19 cellular contexts compared by ENCODE assay signal in genomic region chr1:234102591-234102990, GRCh38.
DNase-seq lines count a peak whose midpoint lies in the region; ATAC-seq and TF ChIP-seq lines count a peak whose summit lies in the region.
"Had no signal": no experiment of that assay in that cellular context is flagged by ENCODE, and none has a peak within 500 bp of the region (broad histone marks: within the 10 kb centered on the region; RNA-seq: fewer than 3 reads in every experiment).

No MANE protein-coding gene starts in this region.

- TF ChIP-seq POLR2A in tibial nerve (IDR thresholded peaks at IDR 0.05), result no peak

- H3K4me1 ChIP-seq in hepatocyte (ENCODE audit: insufficient read depth) (no peaks in the 10 kb centered on the region), tibial nerve (peaks cover 0 to 17% (median 0%) of the 10 kb centered on the region in 4 donors)
- H3K4me1 ChIP-seq: neural progenitor cell, psoas muscle, vagina had no signal

- H3K4me3 ChIP-seq in AG10803 (ENCODE audit: low read length) (no peak overlapping the region), hepatocyte (no peak overlapping the region), tibial nerve (no peak overlapping the region)
- H3K4me3 ChIP-seq: K562, neural progenitor cell, psoas muscle, vagina had no signal

- no peaks in the 10 kb centered on the region for H4K20me1 ChIP-seq in hepatocyte (ENCODE audit: insufficient read depth, poor library complexity, severe bottlenecking)

- H3K27ac ChIP-seq in hepatocyte (no peak overlapping the region), tibial nerve (no peak overlapping the region)
- H3K27ac ChIP-seq: neural progenitor cell, psoas muscle, vagina had no signal

- no peaks in the 10 kb centered on the region for H3K4me1 Mint-ChIP-seq in T-helper 2 cell treated with Interferon-gamma antibody and Interleukin-4, amounts not matched to agents 5 μg/mL and 100 μg/mL, for 36 hours (ENCODE audit: low read depth)
- H3K4me1 Mint-ChIP-seq: CD8-positive, alpha-beta memory T cell; neural progenitor cell had no signal

- H3K9me3 Mint-ChIP-seq in T-helper 2 cell treated with Interferon-gamma antibody and Interleukin-4, amounts not matched to agents 5 μg/mL and 100 μg/mL, for 36 hours, result no peaks in the 10 kb centered on the region
- H3K9me3 Mint-ChIP-seq: CD8-positive, alpha-beta memory T cell; HFFc6; neural progenitor cell had no signal

- H3K27me3 Mint-ChIP-seq in T-helper 2 cell treated with Interferon-gamma antibody and Interleukin-4, amounts not matched to agents 5 μg/mL and 100 μg/mL, for 36 hours (ENCODE audit: low read depth), result peaks cover 15% of the 10 kb centered on the region

- no peak for TF ChIP-seq EP300 in tibial nerve (IDR thresholded peaks at IDR 0.05)

- 82% methylated on average over 7 of the region's 7 CpGs for WGBS in hepatocyte (ENCODE audit: low lambda C conversion rate, missing lambda C conversion rate)
- 42 to 43% methylated on average over 7 of the region's 7 CpGs for WGBS in tibial nerve, 2 donors

- no peaks in the 10 kb centered on the region for H3K9me2 ChIP-seq in hepatocyte (replicated peaks; ENCODE audit: insufficient read depth)

- no peak overlapping the region for H2AFZ ChIP-seq in hepatocyte
- H2AFZ ChIP-seq: neural progenitor cell had no signal

- H3K27me3 ChIP-seq in hepatocyte (peaks cover 19% of the 10 kb centered on the region), tibial nerve (no peaks in the 10 kb centered on the region)
- H3K27me3 ChIP-seq: neural progenitor cell, vagina had no signal

- no peak for TF ChIP-seq CTCF in AG10803 (conservative IDR thresholded peaks at IDR 0.05; ENCODE audit: low read length)
- no peak for TF ChIP-seq CTCF in hepatocyte (IDR thresholded peaks at IDR 0.05; ENCODE audit: poor library complexity)
- TF ChIP-seq CTCF in tibial nerve (IDR thresholded peaks at IDR 0.05), result no peak

- H3K36me3 Mint-ChIP-seq in T-helper 2 cell treated with Interferon-gamma antibody and Interleukin-4, amounts not matched to agents 5 μg/mL and 100 μg/mL, for 36 hours (ENCODE audit: low read depth), result no peaks in the 10 kb centered on the region
- H3K36me3 Mint-ChIP-seq: CD8-positive, alpha-beta memory T cell; neural progenitor cell had no signal

- intact Hi-C loops in left ventricle myocardium superior (cut with micrococcal nuclease), result no loop called here

- no peak overlapping the region for H3K4me3 Mint-ChIP-seq in T-helper 2 cell treated with Interferon-gamma antibody and Interleukin-4, amounts not matched to agents 5 μg/mL and 100 μg/mL, for 36 hours
- H3K4me3 Mint-ChIP-seq: CD8-positive, alpha-beta memory T cell; HFFc6; neural progenitor cell had no signal

- no peaks in the 10 kb centered on the region for H3K79me2 ChIP-seq in hepatocyte

- H3K36me3 ChIP-seq in hepatocyte (replicated peaks; ENCODE audit: insufficient read depth, low read depth) (no peaks in the 10 kb centered on the region), tibial nerve (no peaks in the 10 kb centered on the region)
- H3K36me3 ChIP-seq: neural progenitor cell, vagina had no signal

- H3K9me3 ChIP-seq in hepatocyte (ENCODE audit: low read depth) (no peaks in the 10 kb centered on the region), tibial nerve (no peaks in the 10 kb centered on the region)
- H3K9me3 ChIP-seq: psoas muscle, vagina had no signal

- ATAC-seq in left ventricle myocardium superior, result peak; percentile 82
- ATAC-seq: K562, psoas muscle had no signal

- H3K27ac Mint-ChIP-seq in T-helper 2 cell treated with Interferon-gamma antibody and Interleukin-4, amounts not matched to agents 5 μg/mL and 100 μg/mL, for 36 hours, result no peak overlapping the region
- H3K27ac Mint-ChIP-seq: CD8-positive, alpha-beta memory T cell; HFFc6; neural progenitor cell had no signal

- DNase-seq in AG10803 (ENCODE audit: low read depth) (peak; percentile 13), GDM1 (lab: John Stamatoyannopoulos, UW) (peak; percentile 51), NCI-H446 (lab: John Stamatoyannopoulos, UW) (peak; percentile 44 to 79), left ventricle myocardium superior (peak; percentile 38), hepatocyte (ENCODE audit: low spot score) (no peak), tibial nerve (ENCODE audit: low spot score in 2 of 2) (no peak), NCI-H226 (no peak)
- no peak for DNase-seq in T-helper 2 cell treated with Interferon-gamma antibody and Interleukin-4, amounts not matched to agents 5 μg/mL and 100 μg/mL, for 36 hours (ENCODE audit: low spot score)
- DNase-seq: activated CD4-positive, alpha-beta T cell treated with anti-CD3 and anti-CD28 coated beads, Interleukin-2, amount 50 U/mL, for 1 hour; activated CD8-positive, alpha-beta memory T cell treated with anti-CD3 and anti-CD28 coated beads, Interleukin-2, amount 50 U/mL, for 48 hours; activated effector memory CD4-positive, alpha-beta T cell treated with anti-CD3 and anti-CD28 coated beads, Interleukin-2, amount 50 U/mL, for 16 hours; CD8-positive, alpha-beta memory T cell; foreskin melanocyte; HFFc6; midbrain; psoas muscle had no signal

- H3K4me2 ChIP-seq in hepatocyte, result no peak overlapping the region
- H3K4me2 ChIP-seq: neural progenitor cell had no signal

Comparison
In these comparisons a context has a peak if more than half of its experiments do, and no peak if none do; other contexts are left out.
1. DNase-seq: peak in AG10803 (single experiment), GDM1 (single experiment), NCI-H446 (2 of 2) and left ventricle myocardium superior (single experiment); none in hepatocyte (single experiment), T-helper 2 cell treated with Interferon-gamma antibody and Interleukin-4, amounts not matched to agents 5 μg/mL and 100 μg/mL, for 36 hours (single experiment), tibial nerve (0 of 2) and NCI-H226 (single experiment).